Comparison of ENCODE assay signal across 9 cellular contexts in genomic region chr3:16589867-16590624, GRCh38. TPM values are rescaled to one million over a fixed set of nuclear protein-coding genes. Genes with fewer than 3 reads are reported as not detected.
A peak's percentile ranks its signal among the peaks of the same experiment; 100 is the strongest.
DNase-seq lines count a peak whose midpoint lies in the region; ATAC-seq lines count a peak whose summit lies in the region.
"Had no signal": no experiment of that assay in that cellular context is flagged by ENCODE, and none has a peak within 500 bp of the region (broad histone marks: within the 10 kb centered on the region; RNA-seq: fewer than 3 reads in every experiment).

No MANE protein-coding gene starts in this region.

- H3K4me2 ChIP-seq in Karpas-422 (ENCODE audit: low read depth, low read length, poor library complexity, severe bottlenecking), result no peak overlapping the region

- no peak overlapping the region for H3K4me3 ChIP-seq in Karpas-422 (ENCODE audit: low read length)

- H3K27me3 ChIP-seq in Karpas-422 (ENCODE audit: low read length), result no peaks in the 10 kb centered on the region

- no peaks in the 10 kb centered on the region for H3K9me2 ChIP-seq in Karpas-422 (replicated peaks; ENCODE audit: insufficient read depth, low read length)

- DNase-seq in MV-4-11 (lab: John Stamatoyannopoulos, UW) (peak; percentile 62), NCI-H1417 treated with DMSO at 0.1 percent for 48 hours (lab: John Stamatoyannopoulos, UW) (no peak), Karpas-422 (no peak), cerebellum (ENCODE audit: low spot score) (no peak)
- DNase-seq in effector CD4-positive, alpha-beta T cell, result no peak

- no peaks in the 10 kb centered on the region for H4K20me1 ChIP-seq in Karpas-422 (ENCODE audit: insufficient read depth, low read depth, low read length)

- H3K36me3 ChIP-seq in Karpas-422 (ENCODE audit: insufficient read depth, low read length), result no peaks in the 10 kb centered on the region

- H3K27ac ChIP-seq in Karpas-422 (ENCODE audit: low read length), result no peak overlapping the region

- H3K9me3 ChIP-seq in Karpas-422 (ENCODE audit: low read length), result no peaks in the 10 kb centered on the region

- ATAC-seq in GM18502 (IDR thresholded peaks at IDR 0.05; ENCODE audit: poor library complexity, unreplicated experiment) (peak; percentile 96), GM19438 (IDR thresholded peaks at IDR 0.05; ENCODE audit: low read depth, unreplicated experiment) (peak; percentile 94), HG02938 (IDR thresholded peaks at IDR 0.05; ENCODE audit: unreplicated experiment) (peak; percentile 99)
- ATAC-seq: esophagus mucosa had no signal

- no peaks in the 10 kb centered on the region for H3K79me2 ChIP-seq in Karpas-422 (ENCODE audit: low read length)

- H3K4me1 ChIP-seq in Karpas-422 (ENCODE audit: low read length), result peaks cover 17% of the 10 kb centered on the region

- no peak overlapping the region; the same call in 1 of the 2 replicates for H2AFZ ChIP-seq in Karpas-422 (ENCODE audit: low read length)

- no peak overlapping the region for H3K9ac ChIP-seq in Karpas-422 (ENCODE audit: low read length)

RNA-seq across cellular contexts. Expression of gene DAZL, which starts 15.2 kb away (rescaled TPM):
- total RNA-seq in Karpas-422 (2014; rRNA removed; shearing (Covaris generic); ENCODE audit: low replicate concordance), result not detected in 2 replicates
- 0.09 TPM for total RNA-seq in cerebellum
- total RNA-seq: esophagus mucosa had no signal
